25 cellular contexts compared by ENCODE assay signal in genomic region chr11:11312738-11313137, GRCh38. TPM values are rescaled to one million over a fixed set of nuclear protein-coding genes. Genes with fewer than 3 reads are reported as not detected.
A peak's percentile ranks its signal among the peaks of the same experiment; 100 is the strongest.
DNase-seq lines count a peak whose midpoint lies in the region; ATAC-seq, FAIRE-seq and TF ChIP-seq lines count a peak whose summit lies in the region.
"Had no signal": no experiment of that assay in that cellular context is flagged by ENCODE, and none has a peak within 500 bp of the region (broad histone marks: within the 10 kb centered on the region; RNA-seq: fewer than 3 reads in every experiment).

No MANE protein-coding gene starts in this region.

- H3K27ac ChIP-seq in BLaER1 treated with 17β-estradiol and CSF1 and Interleukin-3, amounts not matched to agents 10 nM and 100 nM: peak overlapping the region in 6 of 11 experiments; percentile 10 to 77 (median 36); a peak in 8 of 22 replicates
- H3K27ac ChIP-seq in H9 (ENCODE audit: insufficient read length, low read depth, low read length): no peak overlapping the region
- H3K27ac ChIP-seq: BLaER1, breast epithelium, Peyer's patch, transverse colon had no signal

- no peak overlapping the region for H3K14ac ChIP-seq in H9 (ENCODE audit: insufficient read depth, low read length)

- no peak overlapping the region for H2BK12ac ChIP-seq in H9 (ENCODE audit: insufficient read length, low read depth, low read length)

- H3K9ac ChIP-seq in BLaER1 treated with 17β-estradiol and CSF1 and Interleukin-3, amounts not matched to agents 10 nM and 100 nM: no peak overlapping the region
- H3K9ac ChIP-seq in H9 (ENCODE audit: extremely low read depth, insufficient read length, low read length): no peak overlapping the region
- H3K9ac ChIP-seq: BLaER1 had no signal

- no peak overlapping the region for H2BK120ac ChIP-seq in H9 (ENCODE audit: low read depth, low read length, poor library complexity, severe bottlenecking)

- no peaks in the 10 kb centered on the region for H3K27me3 ChIP-seq in BLaER1 treated with 17β-estradiol and CSF1 and Interleukin-3, amounts not matched to agents 10 nM and 100 nM
- no peaks in the 10 kb centered on the region for H3K27me3 ChIP-seq in H9 (ENCODE audit: insufficient read depth, low read length)
- H3K27me3 ChIP-seq: BLaER1, breast epithelium, Peyer's patch, transverse colon had no signal

- H4K91ac ChIP-seq in H9 (ENCODE audit: insufficient read length, low read depth, low read length): no peak overlapping the region

- no peak overlapping the region for H3K56ac ChIP-seq in H9 (ENCODE audit: insufficient read length, low read depth, low read length)

- peaks cover 0 to 40% (median 14%) of the 10 kb centered on the region in 11 experiments; a peak in 13 of 22 replicates for H3K9me3 ChIP-seq in BLaER1 treated with 17β-estradiol and CSF1 and Interleukin-3, amounts not matched to agents 10 nM and 100 nM (replicated peaks in 1 of 11)
- H3K9me3 ChIP-seq in H9 (ENCODE audit: control insufficient read depth, low read depth, low read length): no peaks in the 10 kb centered on the region
- H3K9me3 ChIP-seq: breast epithelium, Caco-2, Peyer's patch, transverse colon had no signal

- in situ Hi-C loops in astrocyte of the spinal cord (cut with HindIII; ENCODE audit: low sequenced_read_pairs): no loop called here

- no peaks in the 10 kb centered on the region for H3K79me1 ChIP-seq in H9 (ENCODE audit: insufficient read depth, low read depth, low read length, poor library complexity, severe bottlenecking)

- peak overlapping the region in 6 of 11 experiments; percentile 2 to 72 (median 48); a peak in 11 of 22 replicates for H3K4me2 ChIP-seq in BLaER1 treated with 17β-estradiol and CSF1 and Interleukin-3, amounts not matched to agents 10 nM and 100 nM
- no peak overlapping the region for H3K4me2 ChIP-seq in H9 (ENCODE audit: insufficient read depth, insufficient read length, low read length)
- H3K4me2 ChIP-seq: BLaER1 had no signal

- H3K27ac Mint-ChIP-seq in H9: no peak overlapping the region; a peak in 1 of 7 replicates
- no peak overlapping the region for H3K27ac Mint-ChIP-seq in activated naive CD4-positive, alpha-beta T cell treated with anti-CD3 and anti-CD28 coated beads, Interleukin-2, amount 50 U/mL, for 72 hours
- no peak overlapping the region for H3K27ac Mint-ChIP-seq in stimulated activated effector memory CD8-positive, alpha-beta T cell treated with anti-CD3 and anti-CD28 coated beads, Interleukin-12 subunit alpha, Interleukin-12 subunit beta, amount 100 ng/mL, for 72 hours
- H3K27ac Mint-ChIP-seq: activated naive CD8-positive, alpha-beta T cell; naive thymus-derived CD4-positive, alpha-beta T cell; T-helper 2 cell treated with Interferon-gamma antibody and Interleukin-4, amounts not matched to agents 5 μg/mL and 100 μg/mL, for 36 hours had no signal

- DNase-seq in H9: no peak
- DNase-seq in astrocyte of the spinal cord (ENCODE audit: low read depth, low spot score): no peak
- peak; percentile 5 for DNase-seq in kidney tubule cell (ENCODE audit: low spot score)
- no peak for DNase-seq in activated naive CD4-positive, alpha-beta T cell treated with anti-CD3 and anti-CD28 coated beads, Interleukin-2, amount 50 U/mL, for 72 hours (ENCODE audit: low spot score in 2 of 2)
- DNase-seq in stimulated activated effector memory CD8-positive, alpha-beta T cell treated with anti-CD3 and anti-CD28 coated beads, Interleukin-12 subunit alpha, Interleukin-12 subunit beta, amount 100 ng/mL, for 72 hours (ENCODE audit: low spot score in 2 of 2): no peak
- DNase-seq in D721Med (ENCODE audit: insufficient read length, low spot score): no peak
- DNase-seq in DMS153 treated with DMSO at 0.1 percent for 48 hours (lab: John Stamatoyannopoulos, UW; ENCODE audit: unreplicated experiment): no peak
- DNase-seq: activated CD4-positive, alpha-beta T cell treated with anti-CD3 and anti-CD28 coated beads for 48 hours; activated CD8-positive, alpha-beta memory T cell treated with anti-CD3 and anti-CD28 coated beads for 24 hours; effector CD8-positive, alpha-beta T cell; erythroblast; kidney; naive thymus-derived CD4-positive, alpha-beta T cell; NCI-H2029 treated with DMSO at 0.1 percent for 48 hours; NCI-H526 treated with DMSO at 0.1 percent for 48 hours; Peyer's patch; SIG-M5; stimulated activated CD4-positive, alpha-beta T cell treated with anti-CD3 and anti-CD28 coated beads, Interleukin-4, amount 100 ng/mL, for 24 hours; transverse colon had no signal

- H4K20me1 ChIP-seq in BLaER1 treated with 17β-estradiol and CSF1 and Interleukin-3, amounts not matched to agents 10 nM and 100 nM: no peaks in the 10 kb centered on the region
- H4K20me1 ChIP-seq in H9 (ENCODE audit: control insufficient read depth, insufficient read depth, insufficient read length): no peaks in the 10 kb centered on the region
- H4K20me1 ChIP-seq: BLaER1 had no signal

- TF ChIP-seq CTCF in H9 (conservative IDR thresholded peaks at IDR 0.05) (peak; percentile 40; the same call in 2 of the 3 replicates), astrocyte of the spinal cord (IDR thresholded peaks at IDR 0.05; ENCODE audit: low read depth, low read length) (peak; percentile 1), D721Med (IDR thresholded peaks at IDR 0.05; ENCODE audit: insufficient read depth, missing control alignments) (no peak)

- no peak for FAIRE-seq in D721Med (lab: Jason Lieb, UNC)
- FAIRE-seq: kidney had no signal

- no peak overlapping the region for H3K18ac ChIP-seq in H9 (ENCODE audit: insufficient read length, low read depth, low read length)

- H3K23me2 ChIP-seq in H9 (ENCODE audit: insufficient read length, low read depth, low read length, poor library complexity, severe bottlenecking): no peaks in the 10 kb centered on the region

- H4K5ac ChIP-seq in H9 (ENCODE audit: insufficient read length, low read depth, low read length): no peak overlapping the region

- no peak overlapping the region for H3K4ac ChIP-seq in H9 (ENCODE audit: low read depth, low read length)

- H2AFZ ChIP-seq in H9 (ENCODE audit: low read length): no peak overlapping the region

- H3K36me3 Mint-ChIP-seq in H9 (ENCODE audit: insufficient read depth in 1 of 3, low read depth in 3 of 3): no peaks in the 10 kb centered on the region
- H3K36me3 Mint-ChIP-seq in activated naive CD4-positive, alpha-beta T cell treated with anti-CD3 and anti-CD28 coated beads, Interleukin-2, amount 50 U/mL, for 72 hours: no peaks in the 10 kb centered on the region
- no peaks in the 10 kb centered on the region for H3K36me3 Mint-ChIP-seq in stimulated activated effector memory CD8-positive, alpha-beta T cell treated with anti-CD3 and anti-CD28 coated beads, Interleukin-12 subunit alpha, Interleukin-12 subunit beta, amount 100 ng/mL, for 72 hours
- H3K36me3 Mint-ChIP-seq: activated naive CD8-positive, alpha-beta T cell had no signal

- H3K23ac ChIP-seq in H9 (ENCODE audit: insufficient read length, low read depth, low read length): no peak overlapping the region

- H3K79me2 ChIP-seq in H9 (ENCODE audit: insufficient read depth, low read length): no peaks in the 10 kb centered on the region

- H3K4me1 ChIP-seq in BLaER1 treated with 17β-estradiol and CSF1 and Interleukin-3, amounts not matched to agents 10 nM and 100 nM: peaks cover 8 to 52% (median 29%) of the 10 kb centered on the region in 10 experiments; a peak in 19 of 20 replicates
- H3K4me1 ChIP-seq in H9 (ENCODE audit: insufficient read depth, low read length): no peaks in the 10 kb centered on the region
- H3K4me1 ChIP-seq: breast epithelium, Peyer's patch had no signal

- no peak overlapping the region for H4K8ac ChIP-seq in H9 (replicated peaks; ENCODE audit: insufficient read length, low read depth, low read length)

- no CpG with 5 or more reads among the region's 1 CpG for WGBS in H9 (ENCODE audit: extremely low coverage, insufficient read length, low lambda C conversion rate)

- no peaks in the 10 kb centered on the region for H3K9me3 Mint-ChIP-seq in H9
- peaks cover 0 to 9% of the 10 kb centered on the region in 2 donors for H3K9me3 Mint-ChIP-seq in activated naive CD4-positive, alpha-beta T cell treated with anti-CD3 and anti-CD28 coated beads, Interleukin-2, amount 50 U/mL, for 72 hours
- no peaks in the 10 kb centered on the region for H3K9me3 Mint-ChIP-seq in stimulated activated effector memory CD8-positive, alpha-beta T cell treated with anti-CD3 and anti-CD28 coated beads, Interleukin-12 subunit alpha, Interleukin-12 subunit beta, amount 100 ng/mL, for 72 hours
- H3K9me3 Mint-ChIP-seq: T-helper 2 cell treated with Interferon-gamma antibody and Interleukin-4, amounts not matched to agents 5 μg/mL and 100 μg/mL, for 36 hours had no signal

- H2AK5ac ChIP-seq in H9 (ENCODE audit: insufficient read length, low read length): no peak overlapping the region

- no peaks in the 10 kb centered on the region for H3K36me3 ChIP-seq in BLaER1 treated with 17β-estradiol and CSF1 and Interleukin-3, amounts not matched to agents 10 nM and 100 nM
- H3K36me3 ChIP-seq: BLaER1, breast epithelium, Peyer's patch, transverse colon had no signal

- no peak overlapping the region for H2BK15ac ChIP-seq in H9 (ENCODE audit: low read depth, low read length)

- H3K27me3 Mint-ChIP-seq in H9 (ENCODE audit: low read depth): peaks cover 4% of the 10 kb centered on the region
- H3K27me3 Mint-ChIP-seq: activated naive CD8-positive, alpha-beta T cell had no signal

- H2BK5ac ChIP-seq in H9 (ENCODE audit: insufficient read length, low read length): no peak overlapping the region

- H3T11ph ChIP-seq in H9 (ENCODE audit: low read length): no peak overlapping the region

- peaks cover 4 to 8% of the 10 kb centered on the region in 2 experiments; a peak in 3 of 4 replicates for H3K4me1 Mint-ChIP-seq in H9
- H3K4me1 Mint-ChIP-seq in stimulated activated effector memory CD8-positive, alpha-beta T cell treated with anti-CD3 and anti-CD28 coated beads, Interleukin-12 subunit alpha, Interleukin-12 subunit beta, amount 100 ng/mL, for 72 hours: no peaks in the 10 kb centered on the region

- no peak overlapping the region for H2BK20ac ChIP-seq in H9 (ENCODE audit: low read depth, low read length, poor library complexity, severe bottlenecking)

- no peak for ATAC-seq in activated naive CD4-positive, alpha-beta T cell treated with anti-CD3 and anti-CD28 coated beads, Interleukin-2, amount 50 U/mL, for 72 hours
- no peak for ATAC-seq in stimulated activated effector memory CD8-positive, alpha-beta T cell treated with anti-CD3 and anti-CD28 coated beads, Interleukin-12 subunit alpha, Interleukin-12 subunit beta, amount 100 ng/mL, for 72 hours
- ATAC-seq: naive thymus-derived CD4-positive, alpha-beta T cell had no signal

- no peak overlapping the region for H3K4me3 Mint-ChIP-seq in H9
- no peak overlapping the region for H3K4me3 Mint-ChIP-seq in stimulated activated effector memory CD8-positive, alpha-beta T cell treated with anti-CD3 and anti-CD28 coated beads, Interleukin-12 subunit alpha, Interleukin-12 subunit beta, amount 100 ng/mL, for 72 hours
- H3K4me3 Mint-ChIP-seq: activated naive CD8-positive, alpha-beta T cell; naive thymus-derived CD4-positive, alpha-beta T cell; T-helper 2 cell treated with Interferon-gamma antibody and Interleukin-4, amounts not matched to agents 5 μg/mL and 100 μg/mL, for 36 hours had no signal

- H3K4me3 ChIP-seq in BLaER1 treated with 17β-estradiol and CSF1 and Interleukin-3, amounts not matched to agents 10 nM and 100 nM: no peak overlapping the region
- no peak overlapping the region for H3K4me3 ChIP-seq in astrocyte of the spinal cord (ENCODE audit: low read depth, low read length)
- H3K4me3 ChIP-seq: BLaER1, breast epithelium, Peyer's patch, transverse colon had no signal

RNA-seq across cellular contexts. Expression of gene CSNK2A3, which starts 40.3 kb away (rescaled TPM):
- 1.7 TPM in 2 replicates for total RNA-seq in H9 (2021)
- 1 to 10 TPM in 1 of 2 donors, under 1 TPM in 1; 0.73 to 4.0 TPM for total RNA-seq in activated naive CD4-positive, alpha-beta T cell treated with anti-CD3 and anti-CD28 coated beads, Interleukin-2, amount 50 U/mL, for 72 hours
